In genomic region chr4:13430834-13431568, GRCh38 we compare ENCODE assay signal across 16 cellular contexts. TPM values are rescaled to one million over a fixed set of nuclear protein-coding genes. Genes with fewer than 3 reads are reported as not detected.
DNase-seq lines count a peak whose midpoint lies in the region; ATAC-seq and TF ChIP-seq lines count a peak whose summit lies in the region.
"Had no signal": no experiment of that assay in that cellular context is flagged by ENCODE, and none has a peak within 500 bp of the region (broad histone marks: within the 10 kb centered on the region; RNA-seq: fewer than 3 reads in every experiment).

No MANE protein-coding gene starts in this region.

- no peak overlapping the region for H3K4me3 ChIP-seq in GM06990 (replicated peaks; ENCODE audit: low read depth, low read length)
- no peak overlapping the region for H3K4me3 ChIP-seq in KMS-11 (IDR thresholded peaks at IDR 0.05; ENCODE audit: insufficient read depth, low read depth, low read length)
- H3K4me3 ChIP-seq in mammary epithelial cell (replicated peaks in 1 of 3; ENCODE audit: insufficient read depth in 1 of 3, low read depth in 2 of 3, low read length in 3 of 3) = no peak overlapping the region
- H3K4me3 ChIP-seq: ovary, upper lobe of left lung had no signal

- no peak overlapping the region for H3K27ac Mint-ChIP-seq in mesothelial cell of epicardium
- H3K27ac Mint-ChIP-seq: activated naive CD4-positive, alpha-beta T cell treated with anti-CD3 and anti-CD28 coated beads, Interleukin-2, amount 50 U/mL, for 72 hours had no signal

- no peaks in the 10 kb centered on the region for H3K9me3 ChIP-seq in mammary epithelial cell (replicated peaks; ENCODE audit: insufficient read depth, low read length)
- H3K9me3 ChIP-seq: ovary, upper lobe of left lung had no signal

- WGBS in mammary epithelial cell (ENCODE audit: low coverage, missing lambda C conversion rate) = 76% methylated on average over 6 of the region's 9 CpGs

- dilution Hi-C loops in mammary epithelial cell (cut with HindIII; ENCODE audit: low sequenced_read_pairs) = no loop called here

- H3K27me3 Mint-ChIP-seq in mesothelial cell of epicardium (ENCODE audit: low read depth) = no peaks in the 10 kb centered on the region

- peaks cover 42% of the 10 kb centered on the region for H3K4me1 ChIP-seq in KMS-11 (ENCODE audit: low read depth, poor library complexity, severe bottlenecking)
- H3K4me1 ChIP-seq in mammary epithelial cell (ENCODE audit: insufficient read depth, low read length) = no peaks in the 10 kb centered on the region

- no peak overlapping the region for H3K4me2 ChIP-seq in KMS-11
- no peak overlapping the region for H3K4me2 ChIP-seq in mammary epithelial cell (ENCODE audit: insufficient read depth, low read depth, low read length)

- peaks cover 19% of the 10 kb centered on the region for H3K9me3 Mint-ChIP-seq in mesothelial cell of epicardium

- CTCF ChIA-PET in mammary epithelial cell (lab: Charles Lee; ENCODE audit: low non-redundant PET) = interaction anchor here (0.6 kb wide), 1 partner anchor 19 kb away, joined by 3 read pairs; no protein-coding TSS in a partner anchor

- no peak for DNase-seq in GM06990 (ENCODE audit: extremely low read depth, insufficient read length)
- DNase-seq in mammary epithelial cell = no peak
- no peak for DNase-seq in mesothelial cell of epicardium (ENCODE audit: low spot score in 2 of 2, unreplicated experiment in 2 of 2)
- DNase-seq in activated CD4-positive, alpha-beta T cell treated with anti-CD3 and anti-CD28 coated beads for 1 hour = no peak
- DNase-seq in cortex of kidney (lab: John Stamatoyannopoulos, UW) = no peak
- DNase-seq: activated CD4-positive, alpha-beta T cell treated with anti-CD3 and anti-CD28 coated beads, Interleukin-2, amount 50 U/mL, for 1 hour; kidney glomerular epithelial cell; NCI-H2107; ovary; Right ventricle myocardium superior; upper lobe of left lung had no signal

- H2AFZ ChIP-seq in KMS-11 (ENCODE audit: low read depth) = no peak overlapping the region
- H2AFZ ChIP-seq in mammary epithelial cell (ENCODE audit: low read depth, low read length) = no peak overlapping the region

- peaks cover 22% of the 10 kb centered on the region for H3K36me3 Mint-ChIP-seq in mesothelial cell of epicardium

- H3K4me3 Mint-ChIP-seq in mesothelial cell of epicardium = no peak overlapping the region

- peak; percentile 31 for TF ChIP-seq CTCF in GM06990 (IDR thresholded peaks at IDR 0.05; ENCODE audit: insufficient read depth, low read length, poor library complexity, severe bottlenecking)
- 0 out of 2 replicates have a peak, but pooled peaks have one; percentile 47 for TF ChIP-seq CTCF in KMS-11 (conservative IDR thresholded peaks at IDR 0.05; ENCODE audit: low read depth, low read length)
- peak; percentile 36 to 51 for TF ChIP-seq CTCF in mammary epithelial cell (conservative IDR thresholded peaks at IDR 0.05 in 1 of 2, IDR thresholded peaks at IDR 0.05 in 1 of 2; ENCODE audit: extremely low read depth in 1 of 2, insufficient read depth in 1 of 2, low read depth in 1 of 2, low read length in 2 of 2)
- peak; percentile 49 for TF ChIP-seq CTCF in mesothelial cell of epicardium (IDR thresholded peaks at IDR 0.05; ENCODE audit: unreplicated experiment)

- H3K4me1 Mint-ChIP-seq in mesothelial cell of epicardium = peaks cover 19% of the 10 kb centered on the region

- peaks cover 74% of the 10 kb centered on the region for H3K79me2 ChIP-seq in KMS-11 (ENCODE audit: insufficient read depth, low read depth)
- peaks cover 50% of the 10 kb centered on the region for H3K79me2 ChIP-seq in mammary epithelial cell (ENCODE audit: insufficient read depth, low read length)

- H4K20me1 ChIP-seq in KMS-11 (ENCODE audit: insufficient read depth) = no peaks in the 10 kb centered on the region; the same call in 1 of the 2 replicates
- no peaks in the 10 kb centered on the region for H4K20me1 ChIP-seq in mammary epithelial cell (ENCODE audit: insufficient read depth, low read length)

- H3K9ac ChIP-seq in KMS-11 (no peak overlapping the region), mammary epithelial cell (ENCODE audit: insufficient read depth, low read length) (no peak overlapping the region)

- no peaks in the 10 kb centered on the region for H3K36me3 ChIP-seq in GM06990 (ENCODE audit: control insufficient read depth, insufficient read depth, low read length)
- H3K36me3 ChIP-seq in KMS-11 (ENCODE audit: insufficient read depth) = no peaks in the 10 kb centered on the region
- H3K36me3 ChIP-seq in mammary epithelial cell (ENCODE audit: insufficient read depth, low read length) = no peaks in the 10 kb centered on the region
- H3K36me3 ChIP-seq: ovary, upper lobe of left lung had no signal

- no peaks in the 10 kb centered on the region for H3K27me3 ChIP-seq in GM06990 (replicated peaks; ENCODE audit: control insufficient read depth, insufficient read depth, low read length)
- H3K27me3 ChIP-seq in KMS-11 (ENCODE audit: insufficient read depth, low read depth) = no peaks in the 10 kb centered on the region
- H3K27me3 ChIP-seq in mammary epithelial cell (ENCODE audit: insufficient read depth, low read length) = no peaks in the 10 kb centered on the region
- H3K27me3 ChIP-seq: ovary, upper lobe of left lung had no signal

- BruUV-seq in mammary epithelial cell (replicated peaks; lab: Mats Ljungman, UMichigan) = no TSS peak

- in situ Hi-C loops in mammary epithelial cell (cut with MboI; ENCODE audit: low sequenced_read_pairs in 2 of 2) = no loop called here

- intact Hi-C loops in mammary epithelial cell (cut with micrococcal nuclease) = loop anchor here (5.0 kb wide), 1 partner anchor 574 kb away; no protein-coding TSS in a partner anchor

- ATAC-seq in HG02571 (IDR thresholded peaks at IDR 0.05; ENCODE audit: unreplicated experiment) (no peak), HG03378 (IDR thresholded peaks at IDR 0.05; ENCODE audit: unreplicated experiment) (no peak)
- ATAC-seq: activated naive CD4-positive, alpha-beta T cell treated with anti-CD3 and anti-CD28 coated beads, Interleukin-2, amount 50 U/mL, for 72 hours had no signal

- H3K27ac ChIP-seq in KMS-11 (no peak overlapping the region), mammary epithelial cell (ENCODE audit: insufficient read depth, low read depth, low read length) (no peak overlapping the region)
- H3K27ac ChIP-seq: HL-60, ovary, upper lobe of left lung had no signal

RNA-seq across cellular contexts. Expression of gene RAB28, which starts 53.1 kb away (rescaled TPM):
- total RNA-seq in mammary epithelial cell = 10 to 100 TPM; 13.0 to 20.0 TPM
- 9.6 TPM for polyA plus RNA-seq in mammary epithelial cell
- polyA minus RNA-seq in mammary epithelial cell = not detected
- total RNA-seq in mesothelial cell of epicardium = 17.9 to 18.9 TPM (median 18.4 TPM) in 3 replicates
